Comparison of ENCODE assay signal across 1 cellular context in genomic region chr6:155491421-155491820, GRCh38.
TF ChIP-seq lines count a peak whose summit lies in the region.

No MANE protein-coding gene starts in this region.

TF ChIP-seq in HepG2, 621 proteins besides CTCF, POLR2A, EP300 and RAD21 (continued from another document and continues in another):
- TF ChIP-seq, protein P1, sequence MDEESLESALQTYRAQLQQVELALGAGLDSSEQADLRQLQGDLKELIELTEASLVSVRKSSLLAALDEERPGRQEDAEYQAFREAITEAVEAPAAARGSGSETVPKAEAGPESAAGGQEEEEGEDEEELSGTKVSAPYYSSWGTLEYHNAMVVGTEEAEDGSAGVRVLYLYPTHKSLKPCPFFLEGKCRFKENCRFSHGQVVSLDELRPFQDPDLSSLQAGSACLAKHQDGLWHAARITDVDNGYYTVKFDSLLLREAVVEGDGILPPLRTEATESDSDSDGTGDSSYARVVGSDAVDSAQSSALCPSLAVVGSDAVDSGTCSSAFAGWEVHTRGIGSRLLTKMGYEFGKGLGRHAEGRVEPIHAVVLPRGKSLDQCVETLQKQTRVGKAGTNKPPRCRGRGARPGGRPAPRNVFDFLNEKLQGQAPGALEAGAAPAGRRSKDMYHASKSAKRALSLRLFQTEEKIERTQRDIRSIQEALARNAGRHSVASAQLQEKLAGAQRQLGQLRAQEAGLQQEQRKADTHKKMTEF (CRISPR knock-in tag; IDR thresholded peaks at IDR 0.05), result peak; percentile 91
- TF ChIP-seq ZFP41 (CRISPR knock-in tag; IDR thresholded peaks at IDR 0.05; ENCODE audit: borderline replicate concordance) (no peak), ZBTB10 (CRISPR knock-in tag; IDR thresholded peaks at IDR 0.05; ENCODE audit: borderline replicate concordance) (no peak), CEBPB (IDR thresholded peaks at IDR 0.05; ENCODE audit: borderline replicate concordance, low read depth, low read length) (no peak), CSRNP1 (CRISPR knock-in tag; IDR thresholded peaks at IDR 0.05) (no peak), ZSCAN29 (CRISPR knock-in tag; conservative IDR thresholded peaks at IDR 0.05) (no peak), HNRNPUL1 (IDR thresholded peaks at IDR 0.05; ENCODE audit: low read depth, low read length) (no peak), NONO (IDR thresholded peaks at IDR 0.05) (no peak), NONO (CRISPR knock-in tag; conservative IDR thresholded peaks at IDR 0.05) (no peak), RFXAP (CRISPR knock-in tag; IDR thresholded peaks at IDR 0.05; ENCODE audit: borderline replicate concordance) (no peak), HMG20B (CRISPR knock-in tag; conservative IDR thresholded peaks at IDR 0.05) (no peak), ZNF609 (CRISPR knock-in tag; IDR thresholded peaks at IDR 0.05; ENCODE audit: borderline replicate concordance) (peak; percentile 90; the same call in 1 of the 2 replicates), ZNF274 (CRISPR knock-in tag; IDR thresholded peaks at IDR 0.05) (no peak), RNF219 (CRISPR knock-in tag; IDR thresholded peaks at IDR 0.05) (no peak), ZNF17 (CRISPR knock-in tag; IDR thresholded peaks at IDR 0.05) (no peak), GATA4 (IDR thresholded peaks at IDR 0.05; ENCODE audit: borderline replicate concordance, low read depth) (peak; percentile 88; the same call in 1 of the 2 replicates), ZNF776 (CRISPR knock-in tag; IDR thresholded peaks at IDR 0.05) (no peak), U2AF2 (IDR thresholded peaks at IDR 0.05; ENCODE audit: low read depth, low read length) (no peak), FOXJ3 (CRISPR knock-in tag; IDR thresholded peaks at IDR 0.05; ENCODE audit: borderline replicate concordance) (no peak), GTF3A (CRISPR knock-in tag; conservative IDR thresholded peaks at IDR 0.05) (no peak), SMAD1 (CRISPR knock-in tag; IDR thresholded peaks at IDR 0.05; ENCODE audit: borderline replicate concordance, low read depth) (no peak), KMT2B (CRISPR knock-in tag; IDR thresholded peaks at IDR 0.05) (no peak), ZNF33B (CRISPR knock-in tag; IDR thresholded peaks at IDR 0.05) (no peak), SMARCC2 (IDR thresholded peaks at IDR 0.05) (no peak), KLF9 (CRISPR knock-in tag; IDR thresholded peaks at IDR 0.05; ENCODE audit: low read depth) (no peak), PHF20 (CRISPR knock-in tag; IDR thresholded peaks at IDR 0.05) (no peak), HMG20A (CRISPR knock-in tag; IDR thresholded peaks at IDR 0.05; ENCODE audit: borderline replicate concordance) (peak; percentile 93; the same call in 1 of the 2 replicates), FLYWCH1 (CRISPR knock-in tag; IDR thresholded peaks at IDR 0.05) (no peak), NFIB (CRISPR knock-in tag; IDR thresholded peaks at IDR 0.05; ENCODE audit: borderline replicate concordance) (no peak)
- TF ChIP-seq, protein P2, sequence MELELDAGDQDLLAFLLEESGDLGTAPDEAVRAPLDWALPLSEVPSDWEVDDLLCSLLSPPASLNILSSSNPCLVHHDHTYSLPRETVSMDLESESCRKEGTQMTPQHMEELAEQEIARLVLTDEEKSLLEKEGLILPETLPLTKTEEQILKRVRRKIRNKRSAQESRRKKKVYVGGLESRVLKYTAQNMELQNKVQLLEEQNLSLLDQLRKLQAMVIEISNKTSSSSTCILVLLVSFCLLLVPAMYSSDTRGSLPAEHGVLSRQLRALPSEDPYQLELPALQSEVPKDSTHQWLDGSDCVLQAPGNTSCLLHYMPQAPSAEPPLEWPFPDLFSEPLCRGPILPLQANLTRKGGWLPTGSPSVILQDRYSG (CRISPR knock-in tag; IDR thresholded peaks at IDR 0.05), result no peak
- TF ChIP-seq, protein P3, sequence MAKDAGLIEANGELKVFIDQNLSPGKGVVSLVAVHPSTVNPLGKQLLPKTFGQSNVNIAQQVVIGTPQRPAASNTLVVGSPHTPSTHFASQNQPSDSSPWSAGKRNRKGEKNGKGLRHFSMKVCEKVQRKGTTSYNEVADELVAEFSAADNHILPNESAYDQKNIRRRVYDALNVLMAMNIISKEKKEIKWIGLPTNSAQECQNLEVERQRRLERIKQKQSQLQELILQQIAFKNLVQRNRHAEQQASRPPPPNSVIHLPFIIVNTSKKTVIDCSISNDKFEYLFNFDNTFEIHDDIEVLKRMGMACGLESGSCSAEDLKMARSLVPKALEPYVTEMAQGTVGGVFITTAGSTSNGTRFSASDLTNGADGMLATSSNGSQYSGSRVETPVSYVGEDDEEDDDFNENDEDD (CRISPR knock-in tag; IDR thresholded peaks at IDR 0.05; ENCODE audit: borderline replicate concordance), result no peak
- TF ChIP-seq, protein P4, sequence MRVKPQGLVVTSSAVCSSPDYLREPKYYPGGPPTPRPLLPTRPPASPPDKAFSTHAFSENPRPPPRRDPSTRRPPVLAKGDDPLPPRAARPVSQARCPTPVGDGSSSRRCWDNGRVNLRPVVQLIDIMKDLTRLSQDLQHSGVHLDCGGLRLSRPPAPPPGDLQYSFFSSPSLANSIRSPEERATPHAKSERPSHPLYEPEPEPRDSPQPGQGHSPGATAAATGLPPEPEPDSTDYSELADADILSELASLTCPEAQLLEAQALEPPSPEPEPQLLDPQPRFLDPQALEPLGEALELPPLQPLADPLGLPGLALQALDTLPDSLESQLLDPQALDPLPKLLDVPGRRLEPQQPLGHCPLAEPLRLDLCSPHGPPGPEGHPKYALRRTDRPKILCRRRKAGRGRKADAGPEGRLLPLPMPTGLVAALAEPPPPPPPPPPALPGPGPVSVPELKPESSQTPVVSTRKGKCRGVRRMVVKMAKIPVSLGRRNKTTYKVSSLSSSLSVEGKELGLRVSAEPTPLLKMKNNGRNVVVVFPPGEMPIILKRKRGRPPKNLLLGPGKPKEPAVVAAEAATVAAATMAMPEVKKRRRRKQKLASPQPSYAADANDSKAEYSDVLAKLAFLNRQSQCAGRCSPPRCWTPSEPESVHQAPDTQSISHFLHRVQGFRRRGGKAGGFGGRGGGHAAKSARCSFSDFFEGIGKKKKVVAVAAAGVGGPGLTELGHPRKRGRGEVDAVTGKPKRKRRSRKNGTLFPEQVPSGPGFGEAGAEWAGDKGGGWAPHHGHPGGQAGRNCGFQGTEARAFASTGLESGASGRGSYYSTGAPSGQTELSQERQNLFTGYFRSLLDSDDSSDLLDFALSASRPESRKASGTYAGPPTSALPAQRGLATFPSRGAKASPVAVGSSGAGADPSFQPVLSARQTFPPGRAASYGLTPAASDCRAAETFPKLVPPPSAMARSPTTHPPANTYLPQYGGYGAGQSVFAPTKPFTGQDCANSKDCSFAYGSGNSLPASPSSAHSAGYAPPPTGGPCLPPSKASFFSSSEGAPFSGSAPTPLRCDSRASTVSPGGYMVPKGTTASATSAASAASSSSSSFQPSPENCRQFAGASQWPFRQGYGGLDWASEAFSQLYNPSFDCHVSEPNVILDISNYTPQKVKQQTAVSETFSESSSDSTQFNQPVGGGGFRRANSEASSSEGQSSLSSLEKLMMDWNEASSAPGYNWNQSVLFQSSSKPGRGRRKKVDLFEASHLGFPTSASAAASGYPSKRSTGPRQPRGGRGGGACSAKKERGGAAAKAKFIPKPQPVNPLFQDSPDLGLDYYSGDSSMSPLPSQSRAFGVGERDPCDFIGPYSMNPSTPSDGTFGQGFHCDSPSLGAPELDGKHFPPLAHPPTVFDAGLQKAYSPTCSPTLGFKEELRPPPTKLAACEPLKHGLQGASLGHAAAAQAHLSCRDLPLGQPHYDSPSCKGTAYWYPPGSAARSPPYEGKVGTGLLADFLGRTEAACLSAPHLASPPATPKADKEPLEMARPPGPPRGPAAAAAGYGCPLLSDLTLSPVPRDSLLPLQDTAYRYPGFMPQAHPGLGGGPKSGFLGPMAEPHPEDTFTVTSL (CRISPR knock-in tag; IDR thresholded peaks at IDR 0.05; ENCODE audit: borderline replicate concordance), result peak; percentile 92; the same call in 1 of the 2 replicates
- TF ChIP-seq, protein P5, sequence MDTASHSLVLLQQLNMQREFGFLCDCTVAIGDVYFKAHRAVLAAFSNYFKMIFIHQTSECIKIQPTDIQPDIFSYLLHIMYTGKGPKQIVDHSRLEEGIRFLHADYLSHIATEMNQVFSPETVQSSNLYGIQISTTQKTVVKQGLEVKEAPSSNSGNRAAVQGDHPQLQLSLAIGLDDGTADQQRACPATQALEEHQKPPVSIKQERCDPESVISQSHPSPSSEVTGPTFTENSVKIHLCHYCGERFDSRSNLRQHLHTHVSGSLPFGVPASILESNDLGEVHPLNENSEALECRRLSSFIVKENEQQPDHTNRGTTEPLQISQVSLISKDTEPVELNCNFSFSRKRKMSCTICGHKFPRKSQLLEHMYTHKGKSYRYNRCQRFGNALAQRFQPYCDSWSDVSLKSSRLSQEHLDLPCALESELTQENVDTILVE (CRISPR knock-in tag; IDR thresholded peaks at IDR 0.05), result no peak
- TF ChIP-seq, protein P6, sequence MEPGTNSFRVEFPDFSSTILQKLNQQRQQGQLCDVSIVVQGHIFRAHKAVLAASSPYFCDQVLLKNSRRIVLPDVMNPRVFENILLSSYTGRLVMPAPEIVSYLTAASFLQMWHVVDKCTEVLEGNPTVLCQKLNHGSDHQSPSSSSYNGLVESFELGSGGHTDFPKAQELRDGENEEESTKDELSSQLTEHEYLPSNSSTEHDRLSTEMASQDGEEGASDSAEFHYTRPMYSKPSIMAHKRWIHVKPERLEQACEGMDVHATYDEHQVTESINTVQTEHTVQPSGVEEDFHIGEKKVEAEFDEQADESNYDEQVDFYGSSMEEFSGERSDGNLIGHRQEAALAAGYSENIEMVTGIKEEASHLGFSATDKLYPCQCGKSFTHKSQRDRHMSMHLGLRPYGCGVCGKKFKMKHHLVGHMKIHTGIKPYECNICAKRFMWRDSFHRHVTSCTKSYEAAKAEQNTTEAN (CRISPR knock-in tag; conservative IDR thresholded peaks at IDR 0.05), result no peak
